1 cellular context compared by ENCODE assay signal in the genomic region with DNA sequence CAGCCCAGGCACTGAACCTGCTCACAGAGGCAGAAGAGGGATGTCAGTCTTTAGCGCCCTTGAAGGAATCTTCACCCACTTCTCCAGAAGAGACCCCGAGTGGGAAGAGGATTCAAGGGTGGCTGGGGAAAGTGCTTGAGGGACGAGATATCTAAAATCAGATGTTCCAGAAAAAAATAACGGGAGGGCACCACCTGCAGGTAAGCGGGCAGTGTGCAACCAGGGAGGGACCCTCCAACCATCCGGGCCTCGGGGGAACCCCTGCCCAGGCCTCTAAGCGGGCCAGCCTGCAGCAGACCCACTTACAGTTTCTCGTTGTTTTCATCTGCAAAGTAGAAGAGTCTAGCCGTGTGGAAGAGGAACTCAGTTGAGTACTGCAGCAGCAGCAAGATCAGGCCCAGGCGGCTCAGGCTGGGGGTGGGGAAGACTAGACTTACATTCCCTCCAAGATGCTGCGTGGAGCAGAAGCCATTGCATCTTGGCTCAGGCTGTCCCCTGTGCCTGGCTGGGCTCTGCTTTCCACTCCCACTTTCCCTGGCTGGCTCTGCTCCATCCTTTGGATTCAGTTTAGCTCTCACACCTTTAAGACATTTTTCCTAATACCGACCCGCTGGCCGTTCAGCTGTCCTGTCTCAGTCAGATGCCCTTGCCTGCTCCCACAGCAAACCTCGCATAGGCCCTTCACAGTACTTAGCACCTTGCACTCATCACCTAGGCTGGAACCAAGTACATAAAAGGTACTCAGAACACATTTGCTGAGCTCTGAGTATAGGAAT.
TF ChIP-seq lines count a peak whose summit lies in the region.

No MANE protein-coding gene starts in this region.

TF ChIP-seq in WTC11, 78 proteins besides CTCF, POLR2A, EP300 and RAD21 (continued from another document):
- TF ChIP-seq, protein P1, sequence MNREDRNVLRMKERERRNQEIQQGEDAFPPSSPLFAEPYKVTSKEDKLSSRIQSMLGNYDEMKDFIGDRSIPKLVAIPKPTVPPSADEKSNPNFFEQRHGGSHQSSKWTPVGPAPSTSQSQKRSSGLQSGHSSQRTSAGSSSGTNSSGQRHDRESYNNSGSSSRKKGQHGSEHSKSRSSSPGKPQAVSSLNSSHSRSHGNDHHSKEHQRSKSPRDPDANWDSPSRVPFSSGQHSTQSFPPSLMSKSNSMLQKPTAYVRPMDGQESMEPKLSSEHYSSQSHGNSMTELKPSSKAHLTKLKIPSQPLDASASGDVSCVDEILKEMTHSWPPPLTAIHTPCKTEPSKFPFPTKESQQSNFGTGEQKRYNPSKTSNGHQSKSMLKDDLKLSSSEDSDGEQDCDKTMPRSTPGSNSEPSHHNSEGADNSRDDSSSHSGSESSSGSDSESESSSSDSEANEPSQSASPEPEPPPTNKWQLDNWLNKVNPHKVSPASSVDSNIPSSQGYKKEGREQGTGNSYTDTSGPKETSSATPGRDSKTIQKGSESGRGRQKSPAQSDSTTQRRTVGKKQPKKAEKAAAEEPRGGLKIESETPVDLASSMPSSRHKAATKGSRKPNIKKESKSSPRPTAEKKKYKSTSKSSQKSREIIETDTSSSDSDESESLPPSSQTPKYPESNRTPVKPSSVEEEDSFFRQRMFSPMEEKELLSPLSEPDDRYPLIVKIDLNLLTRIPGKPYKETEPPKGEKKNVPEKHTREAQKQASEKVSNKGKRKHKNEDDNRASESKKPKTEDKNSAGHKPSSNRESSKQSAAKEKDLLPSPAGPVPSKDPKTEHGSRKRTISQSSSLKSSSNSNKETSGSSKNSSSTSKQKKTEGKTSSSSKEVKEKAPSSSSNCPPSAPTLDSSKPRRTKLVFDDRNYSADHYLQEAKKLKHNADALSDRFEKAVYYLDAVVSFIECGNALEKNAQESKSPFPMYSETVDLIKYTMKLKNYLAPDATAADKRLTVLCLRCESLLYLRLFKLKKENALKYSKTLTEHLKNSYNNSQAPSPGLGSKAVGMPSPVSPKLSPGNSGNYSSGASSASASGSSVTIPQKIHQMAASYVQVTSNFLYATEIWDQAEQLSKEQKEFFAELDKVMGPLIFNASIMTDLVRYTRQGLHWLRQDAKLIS (CRISPR knock-in tag; IDR thresholded peaks at IDR 0.05; ENCODE audit: borderline replicate concordance) = no peak
- no peak for TF ChIP-seq ESRRA (CRISPR knock-in tag; IDR thresholded peaks at IDR 0.05; ENCODE audit: borderline replicate concordance)
- TF ChIP-seq ZNF396 (CRISPR knock-in tag; IDR thresholded peaks at IDR 0.05; ENCODE audit: borderline replicate concordance) = no peak
- TF ChIP-seq ZNF317 (CRISPR knock-in tag; IDR thresholded peaks at IDR 0.05; ENCODE audit: borderline replicate concordance, low read depth) = no peak
- TF ChIP-seq, protein P2, sequence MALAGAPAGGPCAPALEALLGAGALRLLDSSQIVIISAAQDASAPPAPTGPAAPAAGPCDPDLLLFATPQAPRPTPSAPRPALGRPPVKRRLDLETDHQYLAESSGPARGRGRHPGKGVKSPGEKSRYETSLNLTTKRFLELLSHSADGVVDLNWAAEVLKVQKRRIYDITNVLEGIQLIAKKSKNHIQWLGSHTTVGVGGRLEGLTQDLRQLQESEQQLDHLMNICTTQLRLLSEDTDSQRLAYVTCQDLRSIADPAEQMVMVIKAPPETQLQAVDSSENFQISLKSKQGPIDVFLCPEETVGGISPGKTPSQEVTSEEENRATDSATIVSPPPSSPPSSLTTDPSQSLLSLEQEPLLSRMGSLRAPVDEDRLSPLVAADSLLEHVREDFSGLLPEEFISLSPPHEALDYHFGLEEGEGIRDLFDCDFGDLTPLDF (CRISPR knock-in tag; IDR thresholded peaks at IDR 0.05) = no peak
- no peak for TF ChIP-seq SMAD3 (CRISPR knock-in tag; IDR thresholded peaks at IDR 0.05; ENCODE audit: borderline replicate concordance)
- TF ChIP-seq IRF2 (CRISPR knock-in tag; IDR thresholded peaks at IDR 0.05; ENCODE audit: borderline replicate concordance, low read depth) = no peak
- TF ChIP-seq, protein P3, sequence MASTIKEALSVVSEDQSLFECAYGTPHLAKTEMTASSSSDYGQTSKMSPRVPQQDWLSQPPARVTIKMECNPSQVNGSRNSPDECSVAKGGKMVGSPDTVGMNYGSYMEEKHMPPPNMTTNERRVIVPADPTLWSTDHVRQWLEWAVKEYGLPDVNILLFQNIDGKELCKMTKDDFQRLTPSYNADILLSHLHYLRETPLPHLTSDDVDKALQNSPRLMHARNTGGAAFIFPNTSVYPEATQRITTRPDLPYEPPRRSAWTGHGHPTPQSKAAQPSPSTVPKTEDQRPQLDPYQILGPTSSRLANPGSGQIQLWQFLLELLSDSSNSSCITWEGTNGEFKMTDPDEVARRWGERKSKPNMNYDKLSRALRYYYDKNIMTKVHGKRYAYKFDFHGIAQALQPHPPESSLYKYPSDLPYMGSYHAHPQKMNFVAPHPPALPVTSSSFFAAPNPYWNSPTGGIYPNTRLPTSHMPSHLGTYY (CRISPR knock-in tag; IDR thresholded peaks at IDR 0.05) = no peak
- no peak for TF ChIP-seq TP53 (CRISPR knock-in tag; IDR thresholded peaks at IDR 0.05)
- TF ChIP-seq HMGA2 (CRISPR knock-in tag; IDR thresholded peaks at IDR 0.05) = no peak
- TF ChIP-seq ZNF219 (CRISPR knock-in tag; IDR thresholded peaks at IDR 0.05; ENCODE audit: borderline replicate concordance) = no peak
TF ChIP-seq in WTC11: peak in this region for 0.
